ENCODE assay signal across 9 cellular contexts in the genomic region with DNA sequence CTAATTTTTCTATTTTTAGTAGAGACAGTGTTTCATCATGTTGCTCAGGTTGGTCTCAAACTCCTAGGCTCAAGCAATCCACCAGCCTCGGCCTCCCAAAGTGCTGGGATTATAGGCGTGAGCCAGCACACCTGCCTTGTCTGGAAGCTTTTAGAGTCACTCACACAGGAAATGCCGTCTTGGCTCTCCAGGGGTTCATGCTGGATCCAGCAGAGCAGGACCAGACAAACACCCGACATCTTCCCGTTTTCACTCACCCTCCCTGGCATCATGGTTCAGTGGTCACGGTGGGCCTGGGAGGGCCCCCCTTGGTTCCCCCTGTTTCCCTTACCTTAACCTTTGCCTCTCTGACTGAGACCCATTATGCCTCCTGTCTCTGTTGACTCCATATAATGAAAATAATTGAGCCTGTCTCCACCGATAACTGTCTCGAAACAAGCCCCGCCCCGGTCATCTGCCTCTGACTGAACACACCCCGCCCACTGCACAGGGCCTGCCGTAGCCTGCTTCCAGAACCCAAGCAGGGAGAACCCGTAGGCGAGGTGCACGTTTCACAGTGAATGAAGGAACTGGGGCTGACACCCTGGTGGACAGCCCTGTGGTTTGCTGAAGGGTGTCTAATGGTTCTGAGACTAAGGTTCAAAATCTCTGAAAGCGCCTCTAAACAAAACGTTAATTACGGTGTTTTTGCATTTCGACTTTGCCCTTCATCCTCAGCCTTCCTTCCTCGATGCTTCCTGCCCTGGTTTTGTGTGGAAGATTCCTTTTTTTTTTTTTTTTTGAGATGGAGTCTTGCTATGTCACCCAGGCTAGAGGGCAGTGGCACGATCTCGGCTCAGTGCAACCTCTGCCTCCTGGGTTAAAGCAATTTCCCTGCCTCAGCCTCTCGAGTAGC. TPM values are rescaled to one million over a fixed set of nuclear protein-coding genes. Genes with fewer than 3 reads are reported as not detected.
A peak's percentile ranks its signal among the peaks of the same experiment; 100 is the strongest.
DNase-seq lines count a peak whose midpoint lies in the region; ATAC-seq and TF ChIP-seq lines count a peak whose summit lies in the region.
"Had no signal": no experiment of that assay in that cellular context is flagged by ENCODE, and none has a peak within 500 bp of the region (broad histone marks: within the 10 kb centered on the region; RNA-seq: fewer than 3 reads in every experiment).

No MANE protein-coding gene starts in this region.

- ATAC-seq in GM19035 (IDR thresholded peaks at IDR 0.05; ENCODE audit: unreplicated experiment) (peak; percentile 74), HG03460 (IDR thresholded peaks at IDR 0.05; ENCODE audit: unreplicated experiment) (peak; percentile 36)
- no peak for ATAC-seq in CD8-positive, alpha-beta T cell
- ATAC-seq in stimulated activated effector memory CD8-positive, alpha-beta T cell treated with anti-CD3 and anti-CD28 coated beads, Interleukin-12 subunit alpha, Interleukin-12 subunit beta, amount 100 ng/mL, for 72 hours = no peak

- TF ChIP-seq CTCF in breast epithelium (IDR thresholded peaks at IDR 0.05) (no peak), osteocyte (IDR thresholded peaks at IDR 0.05) (no peak)
- no peak for TF ChIP-seq CTCF in CD8-positive, alpha-beta T cell (IDR thresholded peaks at IDR 0.05)

- H3K27me3 Mint-ChIP-seq in osteocyte (ENCODE audit: unreplicated experiment) = no peaks in the 10 kb centered on the region
- peaks cover 3% of the 10 kb centered on the region for H3K27me3 Mint-ChIP-seq in CD8-positive, alpha-beta T cell (ENCODE audit: low read depth)

- H3K27me3 ChIP-seq in breast epithelium = no peaks in the 10 kb centered on the region
- H3K27me3 ChIP-seq in CD8-positive, alpha-beta T cell (ENCODE audit: insufficient read depth, low read length) = no peaks in the 10 kb centered on the region

- H3K36me3 ChIP-seq in breast epithelium = no peaks in the 10 kb centered on the region
- no peaks in the 10 kb centered on the region for H3K36me3 ChIP-seq in CD8-positive, alpha-beta T cell (ENCODE audit: insufficient read depth, low read length)

- peak overlapping the region; percentile 70 to 71 for H3K27ac ChIP-seq in breast epithelium
- H3K27ac ChIP-seq in CD8-positive, alpha-beta T cell (ENCODE audit: low read depth, low read length) = no peak overlapping the region

- H3K9me3 ChIP-seq in breast epithelium = no peaks in the 10 kb centered on the region
- H3K9me3 ChIP-seq in CD8-positive, alpha-beta T cell (ENCODE audit: low read length) = no peaks in the 10 kb centered on the region

- H3K36me3 Mint-ChIP-seq in osteocyte (ENCODE audit: unreplicated experiment) = no peaks in the 10 kb centered on the region
- H3K36me3 Mint-ChIP-seq in CD8-positive, alpha-beta T cell = no peaks in the 10 kb centered on the region
- no peaks in the 10 kb centered on the region for H3K36me3 Mint-ChIP-seq in stimulated activated effector memory CD8-positive, alpha-beta T cell treated with anti-CD3 and anti-CD28 coated beads, Interleukin-12 subunit alpha, Interleukin-12 subunit beta, amount 100 ng/mL, for 72 hours

- H3K4me3 Mint-ChIP-seq in osteocyte (ENCODE audit: unreplicated experiment) = no peak overlapping the region
- H3K4me3 Mint-ChIP-seq in CD8-positive, alpha-beta T cell = no peak overlapping the region
- no peak overlapping the region for H3K4me3 Mint-ChIP-seq in stimulated activated effector memory CD8-positive, alpha-beta T cell treated with anti-CD3 and anti-CD28 coated beads, Interleukin-12 subunit alpha, Interleukin-12 subunit beta, amount 100 ng/mL, for 72 hours

- peaks cover 37% of the 10 kb centered on the region for H3K4me1 Mint-ChIP-seq in osteocyte (ENCODE audit: unreplicated experiment)
- peaks cover 17% of the 10 kb centered on the region for H3K4me1 Mint-ChIP-seq in CD8-positive, alpha-beta T cell (ENCODE audit: low read depth)
- peaks cover 39% of the 10 kb centered on the region for H3K4me1 Mint-ChIP-seq in stimulated activated effector memory CD8-positive, alpha-beta T cell treated with anti-CD3 and anti-CD28 coated beads, Interleukin-12 subunit alpha, Interleukin-12 subunit beta, amount 100 ng/mL, for 72 hours

- no peak for TF ChIP-seq POLR2A in breast epithelium (IDR thresholded peaks at IDR 0.05)

- CTCF ChIA-PET in CD8-positive, alpha-beta T cell (lab: Charles Lee) = no interaction called here

- DNase-seq in breast epithelium (ENCODE audit: low spot score in 2 of 2) (peak in 1 of 2 donors; percentile 83), osteocyte (ENCODE audit: extremely low spot score, unreplicated experiment) (no peak), NCI-H524 (lab: John Stamatoyannopoulos, UW) (no peak), GM03348 (ENCODE audit: low spot score) (no peak)
- DNase-seq in CD8-positive, alpha-beta T cell = no peak
- DNase-seq in stimulated activated effector memory CD8-positive, alpha-beta T cell treated with anti-CD3 and anti-CD28 coated beads, Interleukin-12 subunit alpha, Interleukin-12 subunit beta, amount 100 ng/mL, for 72 hours (ENCODE audit: low spot score in 2 of 2) = no peak

- intact Hi-C loops in breast epithelium (cut with DNase I; ENCODE audit: low total_unique reads) = no loop called here
- intact Hi-C loops in CD8-positive, alpha-beta T cell (cut with DNase I, micrococcal nuclease) = loop anchor here in 1 of 2 experiments (10.0 kb wide), 1 partner anchor 440 kb away; no protein-coding TSS in a partner anchor

- H3K4me1 ChIP-seq in breast epithelium = no peaks in the 10 kb centered on the region
- peaks cover 5% of the 10 kb centered on the region for H3K4me1 ChIP-seq in CD8-positive, alpha-beta T cell (ENCODE audit: insufficient read depth, low read length)

- POLR2A ChIA-PET in CD8-positive, alpha-beta T cell (lab: Charles Lee) = no interaction called here

- peak overlapping the region; percentile 59 for H3K27ac Mint-ChIP-seq in osteocyte (ENCODE audit: unreplicated experiment)
- H3K27ac Mint-ChIP-seq in CD8-positive, alpha-beta T cell = no peak overlapping the region
- no peak overlapping the region for H3K27ac Mint-ChIP-seq in stimulated activated effector memory CD8-positive, alpha-beta T cell treated with anti-CD3 and anti-CD28 coated beads, Interleukin-12 subunit alpha, Interleukin-12 subunit beta, amount 100 ng/mL, for 72 hours

- no peaks in the 10 kb centered on the region for H3K9me3 Mint-ChIP-seq in osteocyte (ENCODE audit: unreplicated experiment)
- H3K9me3 Mint-ChIP-seq in CD8-positive, alpha-beta T cell = no peaks in the 10 kb centered on the region
- no peaks in the 10 kb centered on the region for H3K9me3 Mint-ChIP-seq in stimulated activated effector memory CD8-positive, alpha-beta T cell treated with anti-CD3 and anti-CD28 coated beads, Interleukin-12 subunit alpha, Interleukin-12 subunit beta, amount 100 ng/mL, for 72 hours

- H3K4me3 ChIP-seq in breast epithelium = peak overlapping the region in 2 of 3 donors; percentile 35 to 49
- H3K4me3 ChIP-seq in CD8-positive, alpha-beta T cell (ENCODE audit: low read depth, low read length) = no peak overlapping the region
- H3K4me3 ChIP-seq: skin epidermis had no signal

RNA-seq across cellular contexts. Expression of a gene that starts 39.7 kb away (rescaled TPM):
- total RNA-seq in breast epithelium = 10 to 100 TPM; 13.0 to 18.0 (median 14.5) TPM
- 12.0 and 15.6 TPM in 2 replicates for total RNA-seq in osteocyte
- total RNA-seq in CD8-positive, alpha-beta T cell = 1 to 10 TPM in 1 of 2 experiments, under 1 TPM in 1; 0.53 to 1.2 TPM

Comparison
In these comparisons a context has a peak if more than half of its experiments do, and no peak if none do; other contexts are left out.
1. ATAC-seq: peak in GM19035 (single experiment) and HG03460 (single experiment); none in CD8-positive, alpha-beta T cell (single experiment) and stimulated activated effector memory CD8-positive, alpha-beta T cell treated with anti-CD3 and anti-CD28 coated beads, Interleukin-12 subunit alpha, Interleukin-12 subunit beta, amount 100 ng/mL, for 72 hours (single experiment).